ENCODE assay signal across 29 cellular contexts in genomic region chr1:118008011-118008410, GRCh38.
"Had no signal": no experiment of that assay in that cellular context is flagged by ENCODE, and none has a peak within 500 bp of the region (broad histone marks: within the 10 kb centered on the region; RNA-seq: fewer than 3 reads in every experiment).

No MANE protein-coding gene starts in this region.

- H3K27me3 Mint-ChIP-seq: dendritic cell treated with granulocyte-macrophage colony-stimulating factor and Interleukin-4, amounts not matched to agents 40 ng/mL and 50 ng/mL, for 4 days had no signal

- FAIRE-seq: colon, endometrium, endothelial cell of umbilical vein, frontal cortex had no signal

- H3K27ac Mint-ChIP-seq: dendritic cell treated with granulocyte-macrophage colony-stimulating factor and Interleukin-4, amounts not matched to agents 40 ng/mL and 50 ng/mL, for 4 days; effector memory CD8-positive, alpha-beta T cell; endodermal cell had no signal

- ATAC-seq: effector memory CD8-positive, alpha-beta T cell; esophagus mucosa; foreskin keratinocyte; gastrocnemius medialis; gastroesophageal sphincter; heart left ventricle; heart right ventricle had no signal

- DNase-seq: colonic mucosa; cortex of kidney; dermis blood vessel endothelial cell; dorsolateral prefrontal cortex; effector CD4-positive, alpha-beta T cell; effector CD8-positive, alpha-beta T cell; effector memory CD4-positive, alpha-beta T cell; effector memory CD8-positive, alpha-beta T cell; erythroblast; esophagus squamous epithelium; foreskin fibroblast; foreskin keratinocyte; foreskin melanocyte; gastrocnemius medialis; glutamatergic neuron; head of caudate nucleus; heart left ventricle; heart right ventricle had no signal

- H3K9me3 Mint-ChIP-seq: effector memory CD8-positive, alpha-beta T cell; endodermal cell had no signal

- H3K9me3 ChIP-seq: colonic mucosa, esophagus muscularis mucosa, esophagus squamous epithelium, gastrocnemius medialis had no signal

- H3K4me1 ChIP-seq: colonic mucosa, esophagus muscularis mucosa, esophagus squamous epithelium, foreskin keratinocyte, gastrocnemius medialis, gastroesophageal sphincter, heart left ventricle, heart right ventricle had no signal

- H3K27me3 ChIP-seq: colonic mucosa, esophagus muscularis mucosa, esophagus squamous epithelium, foreskin keratinocyte, gastrocnemius medialis, gastroesophageal sphincter had no signal

- H3K4me3 Mint-ChIP-seq: dendritic cell treated with granulocyte-macrophage colony-stimulating factor and Interleukin-4, amounts not matched to agents 40 ng/mL and 50 ng/mL, for 4 days; effector memory CD8-positive, alpha-beta T cell; endodermal cell had no signal

- H3K4me3 ChIP-seq: colonic mucosa, coronary artery, dorsolateral prefrontal cortex, esophagus muscularis mucosa, esophagus squamous epithelium, gastrocnemius medialis, gastroesophageal sphincter, heart left ventricle, heart right ventricle had no signal

- H3K27ac ChIP-seq: colonic mucosa, coronary artery, dorsolateral prefrontal cortex, epithelial cell of prostate, esophagus muscularis mucosa, esophagus squamous epithelium, foreskin keratinocyte, gastrocnemius medialis, gastroesophageal sphincter, heart left ventricle, heart right ventricle had no signal

- H3K36me3 ChIP-seq: colonic mucosa, esophagus muscularis mucosa, gastrocnemius medialis, gastroesophageal sphincter, heart left ventricle, heart right ventricle had no signal
